ENCODE assay signal across 9 cellular contexts in genomic region chr2:240983361-240983995, GRCh38. TPM values are rescaled to one million over a fixed set of nuclear protein-coding genes. Genes with fewer than 3 reads are reported as not detected.
A peak's percentile ranks its signal among the peaks of the same experiment; 100 is the strongest.
DNase-seq lines count a peak whose midpoint lies in the region; ATAC-seq, FAIRE-seq and TF ChIP-seq lines count a peak whose summit lies in the region.
"Had no signal": no experiment of that assay in that cellular context is flagged by ENCODE, and none has a peak within 500 bp of the region (broad histone marks: within the 10 kb centered on the region; RNA-seq: fewer than 3 reads in every experiment).

No MANE protein-coding gene starts in this region.

- H3K4me3 Mint-ChIP-seq in GM23338 (no peak overlapping the region), memory B cell (no peak overlapping the region)

- no peaks in the 10 kb centered on the region for H3F3A ChIP-seq in GM23338 (replicated peaks; ENCODE audit: low read depth)

- H3K4me1 Mint-ChIP-seq in GM23338 (no peaks in the 10 kb centered on the region), memory B cell (peaks cover 7% of the 10 kb centered on the region)

- CTCF ChIA-PET in A549 (lab: Yijun Ruan, JAX) = interaction anchor here (0.6 to 2.3 kb wide), 26 partner anchors 8 to 491 kb away, joined by 3 to 17 read pairs (median 4); no protein-coding TSS in a partner anchor

- no peak for TF ChIP-seq EP300 in A549 (IDR thresholded peaks at IDR 0.05)

- no peaks in the 10 kb centered on the region for H3K36me3 ChIP-seq in GM23338 (ENCODE audit: insufficient read depth)

- peak overlapping the region; percentile 82 for H3K4me2 ChIP-seq in A549
- H3K4me2 ChIP-seq in GM23338 = peak overlapping the region; percentile 67; the same call in 1 of the 2 replicates

- H3K36me3 Mint-ChIP-seq in GM23338 (ENCODE audit: low read depth) (no peaks in the 10 kb centered on the region), memory B cell (no peaks in the 10 kb centered on the region)

- no peaks in the 10 kb centered on the region for H3K27me3 ChIP-seq in GM23338 (ENCODE audit: insufficient read depth)

- TF ChIP-seq POLR2A in A549 (IDR thresholded peaks at IDR 0.05; ENCODE audit: low read length) = no peak

- peaks cover 27% of the 10 kb centered on the region for H3K4me1 ChIP-seq in A549
- H3K4me1 ChIP-seq in GM23338 (ENCODE audit: insufficient read depth) = no peaks in the 10 kb centered on the region; the same call in 1 of the 2 replicates

- peak; percentile 91 to 96 for ATAC-seq in A549
- peak; percentile 98 for ATAC-seq in GM23338
- ATAC-seq in memory B cell (ENCODE audit: low read depth) = peak; percentile 93
- no peak for ATAC-seq in HG03469 (IDR thresholded peaks at IDR 0.05; ENCODE audit: unreplicated experiment)
- ATAC-seq in GM19023 (IDR thresholded peaks at IDR 0.05; ENCODE audit: unreplicated experiment) = no peak

- no peaks in the 10 kb centered on the region for H4K20me1 ChIP-seq in GM23338 (replicated peaks; ENCODE audit: insufficient read depth)

- H3K27me3 Mint-ChIP-seq in GM23338 (ENCODE audit: insufficient read depth, low read depth, poor library complexity) (peaks cover 7% of the 10 kb centered on the region), memory B cell (peaks cover 12% of the 10 kb centered on the region)

- 8% methylated on average over 19 of the region's 45 CpGs for WGBS in A549 (ENCODE audit: missing lambda C conversion rate)

- DNase-seq in A549 (ENCODE audit: low read depth in 1 of 2, low spot score in 1 of 2) (peak; percentile 13 to 75), GM23338 (ENCODE audit: low spot score) (peak; percentile 92), RPMI7951 (ENCODE audit: low read depth) (peak; percentile 43), cerebellum (ENCODE audit: low spot score) (peak; percentile 53), memory B cell (ENCODE audit: low spot score in 2 of 2) (peak; percentile 56 to 66), dedifferentiated amniotic fluid mesenchymal stem cell (ENCODE audit: extremely low spot score) (no peak)

- H3K27ac Mint-ChIP-seq in GM23338 (no peak overlapping the region), memory B cell (no peak overlapping the region)

- no peaks in the 10 kb centered on the region for H3K9me3 ChIP-seq in A549

- peak overlapping the region; percentile 81 for H2AFZ ChIP-seq in GM23338

- H3K9me3 Mint-ChIP-seq in GM23338 (no peaks in the 10 kb centered on the region; the same call in 1 of the 3 replicates), memory B cell (no peaks in the 10 kb centered on the region)

- peak in 1 of 2 experiments; percentile 45; a peak in 3 of 5 replicates for TF ChIP-seq RAD21 in A549 (conservative IDR thresholded peaks at IDR 0.05 in 1 of 2, IDR thresholded peaks at IDR 0.05 in 1 of 2)

- POLR2A ChIA-PET in A549 (lab: Yijun Ruan, JAX) = no interaction called here

- H3K4me3 ChIP-seq in A549 (0 out of 3 replicates have a peak overlapping the region, but pooled peaks have one; percentile 26), GM23338 (peak overlapping the region; percentile 37; the same call in 1 of the 2 replicates)

- H3K79me2 ChIP-seq in GM23338 (replicated peaks; ENCODE audit: insufficient read depth) = no peaks in the 10 kb centered on the region

- TF ChIP-seq CTCF in A549 (IDR thresholded peaks at IDR 0.05) (peak; percentile 64), GM23338 (conservative IDR thresholded peaks at IDR 0.05; ENCODE audit: low read depth in 2 of 2) (peak; percentile 60 to 87)

- FAIRE-seq in A549 (lab: Jason Lieb, UNC) = no peak
- FAIRE-seq: GM18507 had no signal

- H3K9me2 ChIP-seq in GM23338 (ENCODE audit: insufficient read depth) = no peaks in the 10 kb centered on the region

- no peak overlapping the region for H3K27ac ChIP-seq in A549
- H3K27ac ChIP-seq in GM23338 (ENCODE audit: low read depth) = no peak overlapping the region

TF ChIP-seq in A549, 52 proteins besides CTCF, POLR2A, EP300 and RAD21:
- 0 out of 2 replicates have a peak, but pooled peaks have one; percentile 61 for TF ChIP-seq HDAC2 (IDR thresholded peaks at IDR 0.05)
- peak; percentile 36; the same call in 1 of the 3 replicates for TF ChIP-seq SMC3 (IDR thresholded peaks at IDR 0.05)
- TF ChIP-seq ESRRA (IDR thresholded peaks at IDR 0.05; ENCODE audit: borderline replicate concordance, low read length) = no peak
TF ChIP-seq in A549: peak in this region for 2.

TF ChIP-seq in GM23338, 12 proteins besides CTCF, POLR2A, EP300 and RAD21:
- TF ChIP-seq ZNF114 (CRISPR knock-in tag; IDR thresholded peaks at IDR 0.05) (no peak), EZH2 (IDR thresholded peaks at IDR 0.05; ENCODE audit: low read depth, unreplicated experiment) (no peak), EZH2phosphoT487 (IDR thresholded peaks at IDR 0.05; ENCODE audit: unreplicated experiment) (no peak), ZNF331 (CRISPR knock-in tag; IDR thresholded peaks at IDR 0.05; ENCODE audit: low read depth) (no peak)

RNA-seq across cellular contexts. Expression of gene SNED1, which starts 14.9 kb away (rescaled TPM):
- polyA plus RNA-seq in A549 (2011; rRNA removed) (0.21 and 0.34 TPM in 2 replicates), A549 (2017; fragmentation: RNase III; extraction: RNeasy Plus Mini Kit Qiagen cat#74134 plus additional on column Dnase treatment) (0.13 to 0.21 TPM (median 0.15 TPM) in 3 replicates), GM23338 (2016; fragmentation: Nextera tagmentation; extraction: Ambion mirVana) (1.3 and 1.5 TPM in 2 replicates)
- 0.50 and 0.53 TPM in 2 replicates for polyA plus RNA-seq in A549 (2012; cell fraction: cytosol; rRNA removed)
- polyA plus RNA-seq in A549 (2012; cell fraction: nucleus; rRNA removed) = 1.1 and 1.4 TPM in 2 replicates
- 0.79 and 0.92 TPM in 2 replicates for polyA minus RNA-seq in A549 (2011; rRNA and poly(A)+ RNA removed)
- 1.1 and 2.8 TPM in 2 replicates for total RNA-seq in GM23338 (2014; rRNA removed; shearing (Covaris generic))
- 63.7 and 65.5 TPM in 2 replicates for total RNA-seq in RPMI7951 (2014; rRNA removed; shearing (Covaris generic))
- total RNA-seq in cerebellum = 12.0 TPM

Comparison
In these comparisons a context has a peak if more than half of its experiments do, and no peak if none do; other contexts are left out.
1. ATAC-seq: peak in A549 (2 of 2), GM23338 (single experiment) and memory B cell (single experiment); none in HG03469 (single experiment) and GM19023 (single experiment).